ENCODE assay signal across 18 cellular contexts in the genomic region with DNA sequence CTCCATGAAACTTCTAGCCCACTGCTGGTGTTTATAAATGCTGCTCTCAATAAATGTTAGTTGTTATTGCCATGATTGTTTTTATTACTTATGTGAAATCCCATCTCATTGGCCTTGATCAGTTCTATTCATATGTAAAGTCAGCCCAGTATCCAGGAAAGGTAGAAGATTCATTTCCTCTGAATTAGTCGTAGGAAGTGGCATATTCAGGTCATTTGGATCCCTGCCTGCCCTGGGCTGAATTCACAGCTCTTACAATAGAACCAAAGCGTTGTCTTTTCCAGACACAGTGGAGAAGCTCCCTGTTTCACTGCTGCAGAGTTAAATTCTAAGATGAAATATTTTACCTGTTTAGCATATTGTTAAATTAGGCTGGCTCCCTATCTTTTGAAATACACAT.
DNase-seq lines count a peak whose midpoint lies in the region; ATAC-seq and TF ChIP-seq lines count a peak whose summit lies in the region.
"Had no signal": no experiment of that assay in that cellular context is flagged by ENCODE, and none has a peak within 500 bp of the region (broad histone marks: within the 10 kb centered on the region; RNA-seq: fewer than 3 reads in every experiment).

No MANE protein-coding gene starts in this region.

- no peaks in the 10 kb centered on the region for H3K36me3 Mint-ChIP-seq in WTC11

- peak overlapping the region in 2 of 4 donors; percentile 29 to 62 for H3K27ac ChIP-seq in sigmoid colon

- H3K4me3 ChIP-seq in fibroblast of pulmonary artery (replicated peaks; ENCODE audit: low read depth, low read length) (no peak overlapping the region), sigmoid colon (no peak overlapping the region)

- POLR2A ChIA-PET in WTC11 (lab: Charles Lee) = no interaction called here

- no peak for TF ChIP-seq POLR2A in sigmoid colon (IDR thresholded peaks at IDR 0.05)

- 75 to 82% methylated on average over 2 of the region's 2 CpGs for WGBS in sigmoid colon, 2 donors

- DNase-seq in HS-5 (ENCODE audit: low read depth) (peak; percentile 16), WTC11 (ENCODE audit: low spot score) (no peak), fibroblast of pulmonary artery (ENCODE audit: low read depth) (peak; percentile 1), sigmoid colon (peak; percentile 65), DMS53 (lab: John Stamatoyannopoulos, UW) (no peak), NCI-H748 (lab: John Stamatoyannopoulos, UW; ENCODE audit: unreplicated experiment) (no peak)
- DNase-seq: ACHN; CD4-positive, alpha-beta T cell; DND-41; HCEC 1CT; Kasumi-1; NCI-H1417; NCI-H2029; NCI-H2171 treated with DMSO at 0.1 percent for 48 hours; SIG-M5 had no signal

- H3K36me3 ChIP-seq in sigmoid colon = no peaks in the 10 kb centered on the region

- ATAC-seq in WTC11 = 0 out of 2 replicates have a peak, but pooled peaks have one; percentile 18
- ATAC-seq in HG03520 (IDR thresholded peaks at IDR 0.05; ENCODE audit: unreplicated experiment) = no peak
- no peak for ATAC-seq in GM19467 (IDR thresholded peaks at IDR 0.05; ENCODE audit: unreplicated experiment)

- no peaks in the 10 kb centered on the region; the same call in 1 of the 2 replicates for H3K27me3 Mint-ChIP-seq in WTC11 (ENCODE audit: low read depth)

- H3K27me3 ChIP-seq in sigmoid colon = no peaks in the 10 kb centered on the region

- H3K27ac Mint-ChIP-seq in WTC11 = no peak overlapping the region
- H3K27ac Mint-ChIP-seq: B cell; CD4-positive, alpha-beta T cell had no signal

- H3K4me1 Mint-ChIP-seq in WTC11 = peaks cover 11% of the 10 kb centered on the region
- H3K4me1 Mint-ChIP-seq: B cell had no signal

- H3K4me3 Mint-ChIP-seq in WTC11 = no peak overlapping the region
- H3K4me3 Mint-ChIP-seq: B cell; CD4-positive, alpha-beta T cell had no signal

- CTCF ChIA-PET in WTC11 (lab: Charles Lee) = interaction anchor here (1.3 kb wide), 2 partner anchors 40 to 458 kb away, joined by 3 read pairs; no protein-coding TSS in a partner anchor

- H3K9me3 ChIP-seq in sigmoid colon = no peaks in the 10 kb centered on the region

- intact Hi-C loops in sigmoid colon (cut with DNase I) = no loop called here

- TF ChIP-seq EP300 in sigmoid colon (IDR thresholded peaks at IDR 0.05) = no peak

- H3K4me1 ChIP-seq in sigmoid colon = peaks cover 0 to 4% (median 0%) of the 10 kb centered on the region in 4 donors

- H3K9me3 Mint-ChIP-seq in WTC11 = peaks cover 14% of the 10 kb centered on the region
- H3K9me3 Mint-ChIP-seq: CD4-positive, alpha-beta T cell had no signal

- TF ChIP-seq CTCF in WTC11 (IDR thresholded peaks at IDR 0.05) (no peak), fibroblast of pulmonary artery (IDR thresholded peaks at IDR 0.05; ENCODE audit: low read length, missing control alignments) (no peak), sigmoid colon (IDR thresholded peaks at IDR 0.05) (no peak)

TF ChIP-seq in WTC11, 78 proteins besides CTCF, POLR2A, EP300 and RAD21:
- TF ChIP-seq, protein P1, sequence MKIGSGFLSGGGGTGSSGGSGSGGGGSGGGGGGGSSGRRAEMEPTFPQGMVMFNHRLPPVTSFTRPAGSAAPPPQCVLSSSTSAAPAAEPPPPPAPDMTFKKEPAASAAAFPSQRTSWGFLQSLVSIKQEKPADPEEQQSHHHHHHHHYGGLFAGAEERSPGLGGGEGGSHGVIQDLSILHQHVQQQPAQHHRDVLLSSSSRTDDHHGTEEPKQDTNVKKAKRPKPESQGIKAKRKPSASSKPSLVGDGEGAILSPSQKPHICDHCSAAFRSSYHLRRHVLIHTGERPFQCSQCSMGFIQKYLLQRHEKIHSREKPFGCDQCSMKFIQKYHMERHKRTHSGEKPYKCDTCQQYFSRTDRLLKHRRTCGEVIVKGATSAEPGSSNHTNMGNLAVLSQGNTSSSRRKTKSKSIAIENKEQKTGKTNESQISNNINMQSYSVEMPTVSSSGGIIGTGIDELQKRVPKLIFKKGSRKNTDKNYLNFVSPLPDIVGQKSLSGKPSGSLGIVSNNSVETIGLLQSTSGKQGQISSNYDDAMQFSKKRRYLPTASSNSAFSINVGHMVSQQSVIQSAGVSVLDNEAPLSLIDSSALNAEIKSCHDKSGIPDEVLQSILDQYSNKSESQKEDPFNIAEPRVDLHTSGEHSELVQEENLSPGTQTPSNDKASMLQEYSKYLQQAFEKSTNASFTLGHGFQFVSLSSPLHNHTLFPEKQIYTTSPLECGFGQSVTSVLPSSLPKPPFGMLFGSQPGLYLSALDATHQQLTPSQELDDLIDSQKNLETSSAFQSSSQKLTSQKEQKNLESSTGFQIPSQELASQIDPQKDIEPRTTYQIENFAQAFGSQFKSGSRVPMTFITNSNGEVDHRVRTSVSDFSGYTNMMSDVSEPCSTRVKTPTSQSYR (CRISPR knock-in tag; IDR thresholded peaks at IDR 0.05) = no peak
- TF ChIP-seq FOXP1 (CRISPR knock-in tag; IDR thresholded peaks at IDR 0.05; ENCODE audit: borderline replicate concordance) (no peak), NR1H2 (CRISPR knock-in tag; IDR thresholded peaks at IDR 0.05) (no peak), PRRX2 (CRISPR knock-in tag; IDR thresholded peaks at IDR 0.05) (no peak), RORB (CRISPR knock-in tag; IDR thresholded peaks at IDR 0.05) (no peak), SMAD4 (CRISPR knock-in tag; IDR thresholded peaks at IDR 0.05) (no peak), ZNF219 (CRISPR knock-in tag; IDR thresholded peaks at IDR 0.05; ENCODE audit: borderline replicate concordance) (no peak), MXD4 (CRISPR knock-in tag; IDR thresholded peaks at IDR 0.05; ENCODE audit: borderline replicate concordance) (no peak), ZNF671 (CRISPR knock-in tag; IDR thresholded peaks at IDR 0.05) (no peak), ZNF423 (CRISPR knock-in tag; IDR thresholded peaks at IDR 0.05) (no peak)
- TF ChIP-seq, protein P2, sequence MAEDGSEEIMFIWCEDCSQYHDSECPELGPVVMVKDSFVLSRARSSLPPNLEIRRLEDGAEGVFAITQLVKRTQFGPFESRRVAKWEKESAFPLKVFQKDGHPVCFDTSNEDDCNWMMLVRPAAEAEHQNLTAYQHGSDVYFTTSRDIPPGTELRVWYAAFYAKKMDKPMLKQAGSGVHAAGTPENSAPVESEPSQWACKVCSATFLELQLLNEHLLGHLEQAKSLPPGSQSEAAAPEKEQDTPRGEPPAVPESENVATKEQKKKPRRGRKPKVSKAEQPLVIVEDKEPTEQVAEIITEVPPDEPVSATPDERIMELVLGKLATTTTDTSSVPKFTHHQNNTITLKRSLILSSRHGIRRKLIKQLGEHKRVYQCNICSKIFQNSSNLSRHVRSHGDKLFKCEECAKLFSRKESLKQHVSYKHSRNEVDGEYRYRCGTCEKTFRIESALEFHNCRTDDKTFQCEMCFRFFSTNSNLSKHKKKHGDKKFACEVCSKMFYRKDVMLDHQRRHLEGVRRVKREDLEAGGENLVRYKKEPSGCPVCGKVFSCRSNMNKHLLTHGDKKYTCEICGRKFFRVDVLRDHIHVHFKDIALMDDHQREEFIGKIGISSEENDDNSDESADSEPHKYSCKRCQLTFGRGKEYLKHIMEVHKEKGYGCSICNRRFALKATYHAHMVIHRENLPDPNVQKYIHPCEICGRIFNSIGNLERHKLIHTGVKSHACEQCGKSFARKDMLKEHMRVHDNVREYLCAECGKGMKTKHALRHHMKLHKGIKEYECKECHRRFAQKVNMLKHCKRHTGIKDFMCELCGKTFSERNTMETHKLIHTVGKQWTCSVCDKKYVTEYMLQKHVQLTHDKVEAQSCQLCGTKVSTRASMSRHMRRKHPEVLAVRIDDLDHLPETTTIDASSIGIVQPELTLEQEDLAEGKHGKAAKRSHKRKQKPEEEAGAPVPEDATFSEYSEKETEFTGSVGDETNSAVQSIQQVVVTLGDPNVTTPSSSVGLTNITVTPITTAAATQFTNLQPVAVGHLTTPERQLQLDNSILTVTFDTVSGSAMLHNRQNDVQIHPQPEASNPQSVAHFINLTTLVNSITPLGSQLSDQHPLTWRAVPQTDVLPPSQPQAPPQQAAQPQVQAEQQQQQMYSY (CRISPR knock-in tag; IDR thresholded peaks at IDR 0.05) = no peak
- TF ChIP-seq, protein P3, sequence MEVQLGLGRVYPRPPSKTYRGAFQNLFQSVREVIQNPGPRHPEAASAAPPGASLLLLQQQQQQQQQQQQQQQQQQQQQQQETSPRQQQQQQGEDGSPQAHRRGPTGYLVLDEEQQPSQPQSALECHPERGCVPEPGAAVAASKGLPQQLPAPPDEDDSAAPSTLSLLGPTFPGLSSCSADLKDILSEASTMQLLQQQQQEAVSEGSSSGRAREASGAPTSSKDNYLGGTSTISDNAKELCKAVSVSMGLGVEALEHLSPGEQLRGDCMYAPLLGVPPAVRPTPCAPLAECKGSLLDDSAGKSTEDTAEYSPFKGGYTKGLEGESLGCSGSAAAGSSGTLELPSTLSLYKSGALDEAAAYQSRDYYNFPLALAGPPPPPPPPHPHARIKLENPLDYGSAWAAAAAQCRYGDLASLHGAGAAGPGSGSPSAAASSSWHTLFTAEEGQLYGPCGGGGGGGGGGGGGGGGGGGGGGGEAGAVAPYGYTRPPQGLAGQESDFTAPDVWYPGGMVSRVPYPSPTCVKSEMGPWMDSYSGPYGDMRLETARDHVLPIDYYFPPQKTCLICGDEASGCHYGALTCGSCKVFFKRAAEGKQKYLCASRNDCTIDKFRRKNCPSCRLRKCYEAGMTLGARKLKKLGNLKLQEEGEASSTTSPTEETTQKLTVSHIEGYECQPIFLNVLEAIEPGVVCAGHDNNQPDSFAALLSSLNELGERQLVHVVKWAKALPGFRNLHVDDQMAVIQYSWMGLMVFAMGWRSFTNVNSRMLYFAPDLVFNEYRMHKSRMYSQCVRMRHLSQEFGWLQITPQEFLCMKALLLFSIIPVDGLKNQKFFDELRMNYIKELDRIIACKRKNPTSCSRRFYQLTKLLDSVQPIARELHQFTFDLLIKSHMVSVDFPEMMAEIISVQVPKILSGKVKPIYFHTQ (CRISPR knock-in tag; IDR thresholded peaks at IDR 0.05) = no peak
- TF ChIP-seq, protein P4, sequence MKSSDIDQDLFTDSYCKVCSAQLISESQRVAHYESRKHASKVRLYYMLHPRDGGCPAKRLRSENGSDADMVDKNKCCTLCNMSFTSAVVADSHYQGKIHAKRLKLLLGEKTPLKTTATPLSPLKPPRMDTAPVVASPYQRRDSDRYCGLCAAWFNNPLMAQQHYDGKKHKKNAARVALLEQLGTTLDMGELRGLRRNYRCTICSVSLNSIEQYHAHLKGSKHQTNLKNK (CRISPR knock-in tag; IDR thresholded peaks at IDR 0.05) = no peak
- TF ChIP-seq, protein P5, sequence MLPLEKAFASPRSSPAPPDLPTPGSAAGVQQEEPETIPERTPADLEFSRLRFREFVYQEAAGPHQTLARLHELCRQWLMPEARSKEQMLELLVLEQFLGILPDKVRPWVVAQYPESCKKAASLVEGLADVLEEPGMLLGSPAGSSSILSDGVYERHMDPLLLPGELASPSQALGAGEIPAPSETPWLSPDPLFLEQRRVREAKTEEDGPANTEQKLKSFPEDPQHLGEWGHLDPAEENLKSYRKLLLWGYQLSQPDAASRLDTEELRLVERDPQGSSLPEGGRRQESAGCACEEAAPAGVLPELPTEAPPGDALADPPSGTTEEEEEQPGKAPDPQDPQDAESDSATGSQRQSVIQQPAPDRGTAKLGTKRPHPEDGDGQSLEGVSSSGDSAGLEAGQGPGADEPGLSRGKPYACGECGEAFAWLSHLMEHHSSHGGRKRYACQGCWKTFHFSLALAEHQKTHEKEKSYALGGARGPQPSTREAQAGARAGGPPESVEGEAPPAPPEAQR (CRISPR knock-in tag; IDR thresholded peaks at IDR 0.05) = no peak

Comparison
In these comparisons a context has a peak if more than half of its experiments do, and no peak if none do; other contexts are left out.
1. DNase-seq: peak in HS-5 (single experiment), fibroblast of pulmonary artery (single experiment) and sigmoid colon (single experiment); none in WTC11 (single experiment), DMS53 (single experiment) and NCI-H748 (single experiment).